Comparison of ENCODE assay signal across 31 cellular contexts in the genomic region with DNA sequence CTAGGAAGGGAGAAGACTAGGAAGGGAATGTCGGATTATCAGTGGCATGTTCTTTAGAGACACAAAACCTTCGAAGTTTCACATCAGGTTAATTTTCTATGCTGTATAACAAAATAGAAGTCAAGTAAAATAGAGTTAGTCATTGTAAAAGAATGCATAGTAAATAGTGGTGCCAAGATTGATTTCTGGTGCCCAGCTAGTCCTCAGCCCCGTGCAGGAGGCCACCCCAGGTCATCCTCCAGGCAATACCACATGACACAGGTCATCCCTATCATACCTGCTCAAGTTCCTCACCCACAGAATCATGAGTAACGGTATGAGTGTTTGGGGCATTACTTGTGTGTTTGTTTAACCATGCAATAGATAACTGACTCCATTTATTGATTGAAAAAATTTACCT.
"Had no signal": no experiment of that assay in that cellular context is flagged by ENCODE, and none has a peak within 500 bp of the region (broad histone marks: within the 10 kb centered on the region; RNA-seq: fewer than 3 reads in every experiment).

No MANE protein-coding gene starts in this region.

- DNase-seq: activated B cell treated with CpG ODN at 0.5 μM for 24 hours; activated CD4-positive, alpha-beta memory T cell treated with anti-CD3 and anti-CD28 coated beads for 36 hours; activated CD4-positive, alpha-beta T cell treated with anti-CD3 and anti-CD28 coated beads for 36 hours; activated CD4-positive, alpha-beta T cell treated with anti-CD3 and anti-CD28 coated beads, Interleukin-2, amount 10 ng/mL, durations not matched to agents 24 days and 14 days; activated CD4-positive, CD25-positive, alpha-beta regulatory T cell treated with anti-CD3 and anti-CD28 coated beads, Interleukin-2, amount 50 U/mL, for 72 hours; activated CD8-positive, alpha-beta memory T cell treated with anti-CD3 and anti-CD28 coated beads, Interleukin-2, amount 10 ng/mL, durations not matched to agents 7 days and 5 days; activated CD8-positive, alpha-beta memory T cell treated with anti-CD3 and anti-CD28 coated beads, Interleukin-2, amount 50 U/mL, for 4 hours; activated CD8-positive, alpha-beta T cell treated with anti-CD3 and anti-CD28 coated beads, Interleukin-2, amount 10 ng/mL, durations not matched to agents 7 days and 5 days; activated gamma-delta T cell; activated naive CD4-positive, alpha-beta T cell; activated naive CD4-positive, alpha-beta T cell treated with anti-CD3 and anti-CD28 coated beads, Interleukin-2, amount 10 ng/mL, durations not matched to agents 7 days and 5 days; activated naive CD8-positive, alpha-beta T cell treated with anti-CD3 and anti-CD28 coated beads, Interleukin-2, amount 10 ng/mL, durations not matched to agents 7 days and 5 days; activated T-cell treated with anti-CD3 and anti-CD28 coated beads, Interleukin-2, amount 50 U/mL, for 1 hour; activated T-cell treated with anti-CD3 and anti-CD28 coated beads, Interleukin-2, amount 50 U/mL, for 48 hours; brain microvascular endothelial cell; cortex of kidney; dermis blood vessel endothelial cell; effector CD4-positive, alpha-beta T cell; foreskin fibroblast; head of caudate nucleus; T-helper 1 cell; T-helper 17 cell; T1000; WERI-Rb-1 had no signal

- H3K27me3 ChIP-seq: ascending aorta, brain microvascular endothelial cell had no signal

- ATAC-seq: activated CD4-positive, alpha-beta T cell treated with anti-CD3 and anti-CD28 coated beads for 36 hours; activated CD8-positive, alpha-beta memory T cell treated with anti-CD3 and anti-CD28 coated beads, Interleukin-2, amount 10 ng/mL, durations not matched to agents 7 days and 5 days; activated CD8-positive, alpha-beta T cell treated with anti-CD3 and anti-CD28 coated beads, Interleukin-2, amount 10 ng/mL, durations not matched to agents 7 days and 5 days; activated naive CD4-positive, alpha-beta T cell treated with anti-CD3 and anti-CD28 coated beads, Interleukin-2, amount 50 U/mL, for 72 hours; esophagus mucosa; T-helper 17 cell had no signal

- FAIRE-seq: bronchial epithelial cell, colon, endometrium, frontal cortex had no signal

- H3K27ac ChIP-seq: ascending aorta, brain microvascular endothelial cell, WERI-Rb-1 had no signal

- H3K36me3 ChIP-seq: ascending aorta, brain microvascular endothelial cell, WERI-Rb-1 had no signal

- H3K4me1 ChIP-seq: ascending aorta had no signal

- H3K9me3 ChIP-seq: ascending aorta had no signal

- H3K4me3 ChIP-seq: ascending aorta had no signal
